1 cellular context compared by ENCODE assay signal in genomic region chr14:93825235-93825553, GRCh38.
TF ChIP-seq lines count a peak whose summit lies in the region.

No MANE protein-coding gene starts in this region.

TF ChIP-seq in HEK293, 187 proteins besides CTCF, POLR2A, EP300 and RAD21 (continued from another document):
- TF ChIP-seq, protein P1, sequence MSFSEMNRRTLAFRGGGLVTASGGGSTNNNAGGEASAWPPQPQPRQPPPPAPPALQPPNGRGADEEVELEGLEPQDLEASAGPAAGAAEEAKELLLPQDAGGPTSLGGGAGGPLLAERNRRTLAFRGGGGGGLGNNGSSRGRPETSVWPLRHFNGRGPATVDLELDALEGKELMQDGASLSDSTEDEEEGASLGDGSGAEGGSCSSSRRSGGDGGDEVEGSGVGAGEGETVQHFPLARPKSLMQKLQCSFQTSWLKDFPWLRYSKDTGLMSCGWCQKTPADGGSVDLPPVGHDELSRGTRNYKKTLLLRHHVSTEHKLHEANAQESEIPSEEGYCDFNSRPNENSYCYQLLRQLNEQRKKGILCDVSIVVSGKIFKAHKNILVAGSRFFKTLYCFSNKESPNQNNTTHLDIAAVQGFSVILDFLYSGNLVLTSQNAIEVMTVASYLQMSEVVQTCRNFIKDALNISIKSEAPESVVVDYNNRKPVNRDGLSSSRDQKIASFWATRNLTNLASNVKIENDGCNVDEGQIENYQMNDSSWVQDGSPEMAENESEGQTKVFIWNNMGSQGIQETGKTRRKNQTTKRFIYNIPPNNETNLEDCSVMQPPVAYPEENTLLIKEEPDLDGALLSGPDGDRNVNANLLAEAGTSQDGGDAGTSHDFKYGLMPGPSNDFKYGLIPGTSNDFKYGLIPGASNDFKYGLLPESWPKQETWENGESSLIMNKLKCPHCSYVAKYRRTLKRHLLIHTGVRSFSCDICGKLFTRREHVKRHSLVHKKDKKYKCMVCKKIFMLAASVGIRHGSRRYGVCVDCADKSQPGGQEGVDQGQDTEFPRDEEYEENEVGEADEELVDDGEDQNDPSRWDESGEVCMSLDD (tag by site-specific recombination; IDR thresholded peaks at IDR 0.05): 0 out of 2 replicates have a peak, but pooled peaks have one; percentile 42
- no peak for TF ChIP-seq ZSCAN5A (tag by site-specific recombination; IDR thresholded peaks at IDR 0.05)
- no peak for TF ChIP-seq TRIM28 (IDR thresholded peaks at IDR 0.05; ENCODE audit: borderline replicate concordance, low read length)
- no peak for TF ChIP-seq ZNF473 (tag by site-specific recombination; IDR thresholded peaks at IDR 0.05)
- TF ChIP-seq ZNF747 (tag by site-specific recombination; IDR thresholded peaks at IDR 0.05): no peak
- TF ChIP-seq ZFP69B (tag by site-specific recombination; IDR thresholded peaks at IDR 0.05): no peak
- peak; percentile 77; the same call in 1 of the 2 replicates for TF ChIP-seq PATZ1 (tag by site-specific recombination; IDR thresholded peaks at IDR 0.05)
